ENCODE assay signal across 26 cellular contexts in the genomic region with DNA sequence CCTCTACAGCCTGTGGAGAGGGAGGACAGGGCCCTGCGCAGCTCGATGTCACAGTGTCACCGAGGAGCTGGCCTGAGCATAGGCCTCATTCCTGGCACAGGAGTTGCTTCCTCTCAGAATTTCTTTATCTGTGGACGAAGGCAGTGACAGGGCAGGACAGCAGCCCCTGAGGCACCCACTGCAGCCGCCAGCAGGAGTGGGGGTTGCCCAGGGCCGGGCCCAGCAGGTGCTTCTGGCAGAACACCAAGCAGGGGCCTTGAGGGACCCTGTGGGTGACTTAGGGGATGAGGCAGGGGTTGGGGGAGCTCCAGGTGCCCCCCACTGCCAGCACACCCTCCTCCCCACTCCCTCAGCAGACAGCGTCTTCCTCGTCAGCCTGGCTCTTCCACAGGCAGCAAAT.
"Had no signal": no experiment of that assay in that cellular context is flagged by ENCODE, and none has a peak within 500 bp of the region (broad histone marks: within the 10 kb centered on the region; RNA-seq: fewer than 3 reads in every experiment).

No MANE protein-coding gene starts in this region.

- ATAC-seq: activated CD8-positive, alpha-beta T cell treated with anti-CD3 and anti-CD28 coated beads for 36 hours; activated T-helper 17 cell treated with anti-CD3 and anti-CD28 coated beads, Interleukin-2, amount 50 U/mL, for 72 hours had no signal

- DNase-seq: activated CD4-positive, alpha-beta T cell treated with anti-CD3 and anti-CD28 coated beads, Interleukin-2, amount 10 ng/mL, durations not matched to agents 24 days and 14 days; activated CD4-positive, alpha-beta T cell treated with anti-CD3 and anti-CD28 coated beads, Interleukin-2, amount 50 U/mL, for 4 hours; activated CD8-positive, alpha-beta T cell treated with anti-CD3 and anti-CD28 coated beads for 36 hours; activated effector memory CD4-positive, alpha-beta T cell treated with anti-CD3 and anti-CD28 coated beads, Interleukin-2, amount 50 U/mL, for 16 hours; activated naive CD4-positive, alpha-beta T cell; activated naive CD4-positive, alpha-beta T cell treated with anti-CD3 and anti-CD28 coated beads, Interleukin-2, amount 50 U/mL, for 16 hours; activated naive CD8-positive, alpha-beta T cell treated with anti-CD3 and anti-CD28 coated beads for 36 hours; activated T-cell treated with anti-CD3 and anti-CD28 coated beads, Interleukin-2, amount 50 U/mL, for 1 hour; activated T-cell treated with anti-CD3 and anti-CD28 coated beads, Interleukin-2, amount 50 U/mL, for 72 hours; amniotic stem cell; aorta; brain microvascular endothelial cell; Karpas-422; KBM-7; NCI-H1105 treated with DMSO at 0.1 percent for 48 hours; NCI-H1436; NCI-H1694 treated with DMSO at 0.1 percent for 48 hours; NCI-H2029; NCI-H345; NCI-H524 treated with DMSO at 0.1 percent for 48 hours; NCI-H748 treated with DMSO at 0.1 percent for 48 hours; Right ventricle myocardium superior; SJCRH30 had no signal

- H3K36me3 ChIP-seq: brain microvascular endothelial cell, SJCRH30 had no signal

- H3K4me3 ChIP-seq: SJCRH30, SK-N-MC had no signal

- H3K27me3 Mint-ChIP-seq: activated CD8-positive, alpha-beta T cell treated with anti-CD3 and anti-CD28 coated beads for 36 hours; activated naive CD8-positive, alpha-beta T cell treated with anti-CD3 and anti-CD28 coated beads for 36 hours had no signal

- H3K9me3 ChIP-seq: SJCRH30 had no signal

- H3K27me3 ChIP-seq: brain microvascular endothelial cell, SJCRH30 had no signal

- H3K27ac Mint-ChIP-seq: activated CD4-positive, alpha-beta T cell treated with anti-CD3 and anti-CD28 coated beads, Interleukin-2, amount 10 ng/mL, durations not matched to agents 24 days and 14 days; activated CD8-positive, alpha-beta T cell treated with anti-CD3 and anti-CD28 coated beads for 36 hours; activated naive CD8-positive, alpha-beta T cell treated with anti-CD3 and anti-CD28 coated beads for 36 hours; activated T-cell treated with anti-CD3 and anti-CD28 coated beads, Interleukin-2, amount 50 U/mL, for 72 hours had no signal

- H3K36me3 Mint-ChIP-seq: activated naive CD8-positive, alpha-beta T cell treated with anti-CD3 and anti-CD28 coated beads for 36 hours had no signal

- H3K27ac ChIP-seq: brain microvascular endothelial cell, SJCRH30, SK-N-MC had no signal

- FAIRE-seq: TTC549 had no signal

- H3K4me1 Mint-ChIP-seq: activated CD4-positive, alpha-beta T cell treated with anti-CD3 and anti-CD28 coated beads, Interleukin-2, amount 10 ng/mL, durations not matched to agents 24 days and 14 days; activated naive CD8-positive, alpha-beta T cell treated with anti-CD3 and anti-CD28 coated beads for 36 hours; activated T-helper 17 cell treated with anti-CD3 and anti-CD28 coated beads, Interleukin-2, amount 50 U/mL, for 72 hours had no signal

- H3K4me3 Mint-ChIP-seq: activated CD4-positive, alpha-beta T cell treated with anti-CD3 and anti-CD28 coated beads, Interleukin-2, amount 10 ng/mL, durations not matched to agents 24 days and 14 days; activated CD8-positive, alpha-beta T cell treated with anti-CD3 and anti-CD28 coated beads for 36 hours; activated naive CD8-positive, alpha-beta T cell treated with anti-CD3 and anti-CD28 coated beads for 36 hours; activated T-cell treated with anti-CD3 and anti-CD28 coated beads, Interleukin-2, amount 50 U/mL, for 72 hours; activated T-helper 17 cell treated with anti-CD3 and anti-CD28 coated beads, Interleukin-2, amount 50 U/mL, for 72 hours had no signal

- H3K9me3 Mint-ChIP-seq: activated CD4-positive, alpha-beta T cell treated with anti-CD3 and anti-CD28 coated beads, Interleukin-2, amount 10 ng/mL, durations not matched to agents 24 days and 14 days; activated CD8-positive, alpha-beta T cell treated with anti-CD3 and anti-CD28 coated beads for 36 hours; activated naive CD8-positive, alpha-beta T cell treated with anti-CD3 and anti-CD28 coated beads for 36 hours; activated T-cell treated with anti-CD3 and anti-CD28 coated beads, Interleukin-2, amount 50 U/mL, for 72 hours; activated T-helper 17 cell treated with anti-CD3 and anti-CD28 coated beads, Interleukin-2, amount 50 U/mL, for 72 hours had no signal

- H3K4me1 ChIP-seq: SJCRH30 had no signal
